Comparison of ENCODE assay signal across 13 cellular contexts in genomic region chr14:36952702-36953101, GRCh38.
DNase-seq lines count a peak whose midpoint lies in the region; TF ChIP-seq lines count a peak whose summit lies in the region.
"Had no signal": no experiment of that assay in that cellular context is flagged by ENCODE, and none has a peak within 500 bp of the region (broad histone marks: within the 10 kb centered on the region; RNA-seq: fewer than 3 reads in every experiment).

No MANE protein-coding gene starts in this region.

- no peak overlapping the region for H3K27ac ChIP-seq in tibial artery
- H3K27ac ChIP-seq: esophagus muscularis mucosa, skin epidermis had no signal

- H3K36me3 ChIP-seq in tibial artery = no peaks in the 10 kb centered on the region
- H3K36me3 ChIP-seq: esophagus muscularis mucosa had no signal

- no peak overlapping the region for H3K4me3 ChIP-seq in tibial artery
- H3K4me3 ChIP-seq: esophagus muscularis mucosa, lung, skin epidermis had no signal

- no peaks in the 10 kb centered on the region for H3K27me3 ChIP-seq in tibial artery
- H3K27me3 ChIP-seq: esophagus muscularis mucosa had no signal

- TF ChIP-seq CTCF in tibial artery (IDR thresholded peaks at IDR 0.05) = no peak

- DNase-seq in AG08395 (ENCODE audit: low spot score) (peak; percentile 67), HPDE6-E6E7 (ENCODE audit: extremely low spot score) (peak; percentile 54), astrocyte of the hippocampus (ENCODE audit: low read depth, low spot score) (peak; percentile 14), kidney tubule cell (ENCODE audit: low spot score) (peak; percentile 54), cortex of kidney (lab: John Stamatoyannopoulos, UW) (no peak), ecto neural progenitor cell (ENCODE audit: low spot score) (no peak), tibial artery (no peak)
- no peak for DNase-seq in activated naive CD4-positive, alpha-beta T cell treated with anti-CD3 and anti-CD28 coated beads, Interleukin-2, amount 50 U/mL, for 16 hours
- DNase-seq: activated naive CD4-positive, alpha-beta T cell treated with anti-CD3 and anti-CD28 coated beads for 36 hours; cerebellar nuclear complex had no signal

- no peaks in the 10 kb centered on the region for H3K9me3 ChIP-seq in tibial artery
- H3K9me3 ChIP-seq: esophagus muscularis mucosa had no signal

- intact Hi-C loops in tibial artery (cut with DNase I; ENCODE audit: low total_unique reads) = no loop called here

- H3K4me1 ChIP-seq in tibial artery = no peaks in the 10 kb centered on the region
- H3K4me1 ChIP-seq: esophagus muscularis mucosa had no signal

Comparison
In these comparisons a context has a peak if more than half of its experiments do, and no peak if none do; other contexts are left out.
1. DNase-seq: peak in AG08395 (single experiment), HPDE6-E6E7 (single experiment), astrocyte of the hippocampus (single experiment) and kidney tubule cell (single experiment); none in cortex of kidney (single experiment), ecto neural progenitor cell (single experiment), activated naive CD4-positive, alpha-beta T cell treated with anti-CD3 and anti-CD28 coated beads, Interleukin-2, amount 50 U/mL, for 16 hours (single experiment) and tibial artery (0 of 2).